In the genomic region with DNA sequence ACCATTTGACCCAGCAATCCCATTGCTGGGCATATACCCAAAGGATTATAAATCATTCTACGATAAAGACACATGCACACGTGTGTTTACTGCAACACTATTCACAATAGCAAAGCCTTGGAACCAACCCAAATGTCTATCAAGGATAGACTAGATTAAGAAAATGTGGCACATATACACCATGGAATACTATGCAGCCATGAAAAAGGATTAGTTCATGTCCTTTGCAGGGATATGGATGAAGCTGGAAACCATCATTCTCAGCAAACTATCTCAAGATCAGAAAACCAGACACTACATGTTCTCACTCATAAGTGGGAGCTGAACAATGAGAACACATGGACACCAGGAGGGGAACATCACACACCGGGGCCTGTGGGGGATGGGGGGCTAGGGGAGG, we compare ENCODE assay signal across 4 cellular contexts.
DNase-seq lines count a peak whose midpoint lies in the region; ATAC-seq, FAIRE-seq and TF ChIP-seq lines count a peak whose summit lies in the region.
"Not testable (repeated sequence)": the region's sequence is repeated elsewhere in the genome, so short reads cannot be mapped to it uniquely, and the experiment has no call there.

No MANE protein-coding gene starts in this region.

- not testable (repeated sequence) for H3K9me3 ChIP-seq in HEK293 (ENCODE audit: control insufficient read depth, insufficient read depth, low read depth, low read length); astrocyte (ENCODE audit: insufficient read depth, low read depth, low read length); K562 (replicated peaks; ENCODE audit: control insufficient read depth, insufficient read depth, low read depth, low read length); H1 (ENCODE audit: insufficient read depth in 2 of 2, low read depth in 1 of 2, low read length in 1 of 2)

- H3K27ac Mint-ChIP-seq in astrocyte (ENCODE audit: unreplicated experiment) = not testable (repeated sequence)

- not testable (repeated sequence) for H2BK120ac ChIP-seq in H1 (replicated peaks; ENCODE audit: low read depth, low read length)

- CTCF ChIA-PET in HEK293 (lab: Yijun Ruan, JAX) = interaction anchor here (0.6 kb wide), 1 partner anchor 104 kb away, joined by 3 read pairs; no protein-coding TSS in a partner anchor
- CTCF ChIA-PET in K562 (lab: Yijun Ruan, JAX; ENCODE audit: low intra/inter-chr PET ratio); H1 (lab: Charles Lee; ENCODE audit: partially characterized antibody): not testable (repeated sequence)

- not testable (repeated sequence) for H2BK5ac ChIP-seq in H1 (ENCODE audit: low read depth, low read length)

- H2AFZ ChIP-seq in astrocyte (ENCODE audit: low read depth, low read length); K562 (ENCODE audit: low read depth, low read length); H1 (ENCODE audit: low read length): not testable (repeated sequence)

- POLR2A ChIA-PET in HEK293 (lab: Yijun Ruan, JAX); K562 (lab: Yijun Ruan, JAX); H1 (lab: Charles Lee; ENCODE audit: partially characterized antibody): not testable (repeated sequence)

- H3K9me1 ChIP-seq in K562 (ENCODE audit: control insufficient read depth, insufficient read depth, low read length) = not testable (repeated sequence)

- not testable (repeated sequence) for H3K27me3 Mint-ChIP-seq in astrocyte (ENCODE audit: low read depth, unreplicated experiment)

- TF ChIP-seq EP300 in K562 (IDR thresholded peaks at IDR 0.05; ENCODE audit: low read length); H1 (IDR thresholded peaks at IDR 0.05; ENCODE audit: borderline replicate concordance in 1 of 2, low read depth in 2 of 2, low read length in 2 of 2): not testable (repeated sequence)

- H3K9ac ChIP-seq in astrocyte (ENCODE audit: low read length); K562 (ENCODE audit: insufficient read depth in 1 of 2, low read depth in 2 of 2, low read length in 2 of 2); H1 (replicated peaks in 1 of 4; ENCODE audit: extremely low read depth in 1 of 4, low read depth in 3 of 4, low read length in 3 of 4): not testable (repeated sequence)

- intact Hi-C loops in K562 (cut with micrococcal nuclease) = not testable (repeated sequence)

- not testable (repeated sequence) for H3K79me2 ChIP-seq in astrocyte (ENCODE audit: insufficient read depth, low read length); K562 (ENCODE audit: control insufficient read depth, insufficient read depth, low read length); H1 (ENCODE audit: control insufficient read depth in 1 of 2, insufficient read depth in 2 of 2, low read length in 2 of 2)

- H2BK15ac ChIP-seq in H1 (ENCODE audit: low read length) = not testable (repeated sequence)

- H3K79me1 ChIP-seq in H1 (ENCODE audit: low read depth, low read length) = not testable (repeated sequence)

- not testable (repeated sequence) for TF ChIP-seq RAD21 in K562 (CRISPR knock-in tag; conservative IDR thresholded peaks at IDR 0.05 in 1 of 2, IDR thresholded peaks at IDR 0.05 in 1 of 2); H1 (IDR thresholded peaks at IDR 0.05 in 1 of 2, conservative IDR thresholded peaks at IDR 0.05 in 1 of 2; ENCODE audit: low read depth in 2 of 2, low read length in 2 of 2)

- not testable (repeated sequence) for H4K8ac ChIP-seq in H1 (ENCODE audit: extremely low read depth, insufficient read depth, low read length)

- not testable (repeated sequence) for H2AK5ac ChIP-seq in H1 (ENCODE audit: low read depth, low read length)

- TF ChIP-seq CTCF in HEK293 (tag by site-specific recombination; IDR thresholded peaks at IDR 0.05); astrocyte (IDR thresholded peaks at IDR 0.05; ENCODE audit: insufficient read depth, low read depth, low read length); K562 (IDR thresholded peaks at IDR 0.05 in 2 of 3, conservative IDR thresholded peaks at IDR 0.05 in 1 of 3; ENCODE audit: insufficient read depth in 2 of 3, low read depth in 1 of 3, low read length in 3 of 3); H1 (IDR thresholded peaks at IDR 0.05; ENCODE audit: control extremely low read depth in 1 of 3, insufficient read depth in 1 of 3, low read depth in 1 of 3, low read length in 3 of 3): not testable (repeated sequence)

- not testable (repeated sequence) for H3K27me3 ChIP-seq in astrocyte (ENCODE audit: insufficient read depth, low read length); K562 (ENCODE audit: control insufficient read depth in 2 of 2, insufficient read depth in 2 of 2, low read length in 2 of 2); H1 (replicated peaks in 1 of 4; ENCODE audit: control insufficient read depth in 3 of 4, extremely low read depth in 1 of 4, insufficient read depth in 3 of 4, low read length in 3 of 4)

- H3K4me1 Mint-ChIP-seq in astrocyte (ENCODE audit: low read depth, unreplicated experiment) = not testable (repeated sequence)

- not testable (repeated sequence) for H3K27ac ChIP-seq in HEK293 (ENCODE audit: extremely low read depth, low read depth, low read length); astrocyte (ENCODE audit: low read depth, low read length); K562 (ENCODE audit: extremely low read depth, low read depth, low read length); H1 (ENCODE audit: low read depth, low read length)

- H3K36me3 Mint-ChIP-seq in astrocyte (ENCODE audit: low read depth, unreplicated experiment) = not testable (repeated sequence)

- TF ChIP-seq POLR2A in K562 (conservative IDR thresholded peaks at IDR 0.05); H1 (IDR thresholded peaks at IDR 0.05; ENCODE audit: control extremely low read depth in 1 of 2, low read depth in 2 of 2, low read length in 2 of 2): not testable (repeated sequence)

- H3K4ac ChIP-seq in H1 (replicated peaks; ENCODE audit: insufficient read length, low read depth, low read length) = not testable (repeated sequence)

- H3K4me3 Mint-ChIP-seq in astrocyte (ENCODE audit: unreplicated experiment) = not testable (repeated sequence)

- not testable (repeated sequence) for H3K56ac ChIP-seq in H1 (replicated peaks; ENCODE audit: insufficient read length, low read depth, low read length)

- WGBS in K562 (ENCODE audit: insufficient coverage, low coverage, missing lambda C conversion rate) = 19% methylated on average over 3 of the region's 3 CpGs
- 94% methylated on average over 2 of the region's 3 CpGs; no CpG with 5 or more reads in 1 of the 2 experiments for WGBS in H1 (ENCODE audit: extremely low coverage in 1 of 2, insufficient coverage in 1 of 2, insufficient read length in 1 of 2, insufficient replicate concordance in 2 of 2, low coverage in 1 of 2, low lambda C conversion rate in 2 of 2, missing lambda C conversion rate in 1 of 2), 2 experiments

- not testable (repeated sequence) for BruUV-seq in K562 (replicated peaks; lab: Mats Ljungman, UMichigan)

- not testable (repeated sequence) for H3K14ac ChIP-seq in H1 (ENCODE audit: insufficient read length)

- not testable (repeated sequence) for H3K4me2 ChIP-seq in astrocyte (ENCODE audit: low read length); K562 (ENCODE audit: insufficient read depth, low read length); H1 (ENCODE audit: insufficient read depth in 1 of 2, low read depth in 2 of 2, low read length in 2 of 2)

- not testable (repeated sequence) for DNase-seq in astrocyte (ENCODE audit: low read depth); K562 (ENCODE audit: extremely low read depth in 1 of 4, low spot score in 3 of 4); H1 (ENCODE audit: low read depth in 1 of 2, low spot score in 2 of 2)

- not testable (repeated sequence) for H3K36me3 ChIP-seq in HEK293 (ENCODE audit: control insufficient read depth in 2 of 2, insufficient read depth in 1 of 2, low read length in 2 of 2); astrocyte (ENCODE audit: insufficient read depth, low read length); K562 (ENCODE audit: control insufficient read depth, insufficient read depth, low read length); H1 (ENCODE audit: control insufficient read depth in 2 of 4, insufficient read depth in 4 of 4, low read length in 3 of 4)

- not testable (repeated sequence) for H4K5ac ChIP-seq in H1 (ENCODE audit: insufficient read length, low read depth, low read length)

- H2BK12ac ChIP-seq in H1 (ENCODE audit: low read depth, low read length) = not testable (repeated sequence)

- not testable (repeated sequence) for H3K18ac ChIP-seq in H1 (ENCODE audit: extremely low read depth, low read length)

- in situ Hi-C loops in K562 (cut with MboI) = not testable (repeated sequence)

- H2BK20ac ChIP-seq in H1 (ENCODE audit: low read length) = not testable (repeated sequence)

- ATAC-seq in K562 = not testable (repeated sequence)

- not testable (repeated sequence) for H3K23me2 ChIP-seq in H1 (ENCODE audit: low read depth, low read length)

- not testable (repeated sequence) for H3K4me1 ChIP-seq in HEK293 (ENCODE audit: control insufficient read depth, insufficient read depth, low read length); astrocyte (ENCODE audit: insufficient read depth, low read length); K562 (replicated peaks in 1 of 2; ENCODE audit: control insufficient read depth in 2 of 2, insufficient read depth in 2 of 2, low read length in 2 of 2); H1 (replicated peaks in 1 of 4; ENCODE audit: control insufficient read depth in 3 of 4, insufficient read depth in 4 of 4, low read length in 3 of 4)

- H4K20me1 ChIP-seq in astrocyte (ENCODE audit: insufficient read depth, low read length); K562 (replicated peaks; ENCODE audit: control insufficient read depth, insufficient read depth, low read length); H1 (replicated peaks in 1 of 2; ENCODE audit: control insufficient read depth in 1 of 2, insufficient read depth in 2 of 2, low read length in 2 of 2): not testable (repeated sequence)

- H3K23ac ChIP-seq in H1 (ENCODE audit: insufficient read length) = not testable (repeated sequence)

- H4K91ac ChIP-seq in H1 (replicated peaks; ENCODE audit: insufficient read length, low read length) = not testable (repeated sequence)

- peak; percentile 5 for FAIRE-seq in astrocyte (lab: Jason Lieb, UNC)
- not testable (repeated sequence) for FAIRE-seq in K562 (lab: Jason Lieb, UNC); H1 (lab: Jason Lieb, UNC)

- not testable (repeated sequence) for H3K9me3 Mint-ChIP-seq in astrocyte (ENCODE audit: unreplicated experiment)

- H3K4me3 ChIP-seq in HEK293 (ENCODE audit: low read depth, low read length); astrocyte (ENCODE audit: insufficient read depth, low read depth, low read length); K562; H1 (ENCODE audit: extremely low read depth in 1 of 4, insufficient read depth in 2 of 4, low read depth in 3 of 4, low read length in 4 of 4): not testable (repeated sequence)
